9 cellular contexts compared by ENCODE assay signal in the genomic region with DNA sequence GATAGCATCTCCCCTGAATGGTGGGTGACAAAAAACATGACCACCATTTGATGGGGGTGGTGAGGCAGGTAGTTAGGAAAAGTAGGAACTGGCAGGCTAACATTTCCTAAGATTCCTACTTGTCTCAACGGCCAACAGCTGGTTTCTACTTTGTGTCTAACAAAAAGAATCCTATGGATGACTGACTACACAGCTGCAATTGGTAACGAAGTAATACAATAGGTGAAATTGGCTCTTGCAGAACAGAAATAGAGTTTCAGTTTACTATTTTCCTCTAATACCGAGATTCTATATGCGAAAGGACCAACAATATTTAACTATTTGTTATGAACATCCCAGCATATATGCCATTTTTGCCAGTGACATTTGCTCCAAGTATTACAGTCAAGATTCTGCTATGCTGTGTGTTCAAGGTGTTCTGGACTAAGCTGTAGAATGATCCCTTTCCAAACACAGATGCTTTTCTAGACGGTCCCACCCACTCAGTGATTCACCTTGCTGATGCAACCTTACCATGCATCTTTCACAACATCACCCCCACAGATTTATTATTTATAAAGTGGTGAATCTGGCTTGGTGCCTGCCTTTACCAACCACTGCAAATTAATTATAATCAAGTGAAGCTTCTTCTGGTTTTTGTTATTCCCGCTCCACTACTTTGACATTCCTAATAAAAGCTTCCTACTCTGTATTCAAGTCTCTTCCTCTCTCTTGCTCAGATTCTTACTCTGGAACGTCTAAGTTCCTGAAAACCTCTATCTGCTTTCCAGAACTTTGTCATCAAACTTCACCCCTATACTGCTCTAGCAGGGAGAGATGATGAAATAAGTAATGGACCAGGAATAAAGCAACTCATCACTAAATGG. TPM values are rescaled to one million over a fixed set of nuclear protein-coding genes. Genes with fewer than 3 reads are reported as not detected.
DNase-seq lines count a peak whose midpoint lies in the region; ATAC-seq and TF ChIP-seq lines count a peak whose summit lies in the region.
"Had no signal": no experiment of that assay in that cellular context is flagged by ENCODE, and none has a peak within 500 bp of the region (broad histone marks: within the 10 kb centered on the region; RNA-seq: fewer than 3 reads in every experiment).

No MANE protein-coding gene starts in this region.

- no peak for TF ChIP-seq CTCF in IMR-90 (conservative IDR thresholded peaks at IDR 0.05; ENCODE audit: low read depth, low read length)

- H3K23ac ChIP-seq in IMR-90 (ENCODE audit: low read depth, low read length) (peak overlapping the region; percentile 20; the same call in 1 of the 2 replicates), mesendoderm (ENCODE audit: low read length) (no peak overlapping the region)

- DNase-seq in CD1c-positive myeloid dendritic cell (ENCODE audit: extremely low spot score), result peak; percentile 13
- DNase-seq in IMR-90, result peak; percentile 80
- DNase-seq in adipocyte (ENCODE audit: low read depth), result peak; percentile 62
- peak; percentile 23 for DNase-seq in mesendoderm
- DNase-seq in NCI-H2171 (lab: John Stamatoyannopoulos, UW), result no peak
- no peak for DNase-seq in epidermal melanocyte (ENCODE audit: insufficient read length, low spot score)
- DNase-seq in cardiac septum (ENCODE audit: low spot score), result no peak
- no peak for DNase-seq in medulla oblongata (ENCODE audit: extremely low spot score)
- DNase-seq: occipital lobe had no signal

- H3K27me3 ChIP-seq in IMR-90 (ENCODE audit: control insufficient read depth, insufficient read depth, low read length), result no peaks in the 10 kb centered on the region
- no peaks in the 10 kb centered on the region for H3K27me3 ChIP-seq in adipocyte (replicated peaks; ENCODE audit: control insufficient read depth, insufficient read depth, low read length)
- H3K27me3 ChIP-seq in mesendoderm (ENCODE audit: insufficient read depth, low read length, poor library complexity), result no peaks in the 10 kb centered on the region

- H3K79me2 ChIP-seq in mesendoderm (ENCODE audit: control insufficient read depth, insufficient read depth, low read length), result no peaks in the 10 kb centered on the region

- H3K4me3 ChIP-seq in IMR-90 (ENCODE audit: insufficient read depth, low read depth, low read length), result no peak overlapping the region
- no peak overlapping the region for H3K4me3 ChIP-seq in adipocyte (ENCODE audit: low read length)
- no peak overlapping the region for H3K4me3 ChIP-seq in mesendoderm (ENCODE audit: low read length)

- H3K4me2 ChIP-seq in IMR-90 (ENCODE audit: low read depth, low read length), result no peak overlapping the region
- H3K4me2 ChIP-seq in mesendoderm (ENCODE audit: low read length), result no peak overlapping the region

- no TSS peak for BruUV-seq in IMR-90 (replicated peaks; lab: Mats Ljungman, UMichigan)

- H2BK20ac ChIP-seq in IMR-90 (ENCODE audit: low read depth, low read length), result peak overlapping the region; percentile 43; the same call in 1 of the 2 replicates

- H3K27ac ChIP-seq in IMR-90 (ENCODE audit: insufficient read depth, low read length) (peak overlapping the region; percentile 44; the same call in 1 of the 2 replicates), mesendoderm (ENCODE audit: low read depth, low read length) (no peak overlapping the region)

- H3K4me1 ChIP-seq in IMR-90 (ENCODE audit: control insufficient read depth, insufficient read depth, low read length) (peaks cover 7% of the 10 kb centered on the region), adipocyte (ENCODE audit: control insufficient read depth, insufficient read depth, low read length) (peaks cover 27% of the 10 kb centered on the region), mesendoderm (ENCODE audit: control insufficient read depth, low read depth, low read length) (no peaks in the 10 kb centered on the region)

- peak overlapping the region; percentile 68; the same call in 1 of the 2 replicates for H2BK120ac ChIP-seq in IMR-90 (ENCODE audit: low read depth, low read length)
- H2BK120ac ChIP-seq in mesendoderm (ENCODE audit: low read depth, low read length), result no peak overlapping the region

- H3K79me1 ChIP-seq in IMR-90 (ENCODE audit: low read depth in 1 of 2, low read length in 2 of 2), result peaks cover 10 to 12% of the 10 kb centered on the region in 2 experiments; a peak in 3 of 4 replicates
- no peaks in the 10 kb centered on the region for H3K79me1 ChIP-seq in mesendoderm (ENCODE audit: low read length)

- H4K91ac ChIP-seq in IMR-90 (ENCODE audit: insufficient read depth, low read depth, low read length), result peak overlapping the region; percentile 42; the same call in 1 of the 2 replicates

- peak overlapping the region; percentile 43 for H2BK5ac ChIP-seq in IMR-90 (ENCODE audit: low read depth, low read length, poor library complexity, severe bottlenecking)
- no peak overlapping the region for H2BK5ac ChIP-seq in mesendoderm (ENCODE audit: low read length)

- dilution Hi-C loops in IMR-90 (cut with HindIII; ENCODE audit: low sequenced_read_pairs, unreplicated experiment), result no loop called here

- no peak for TF ChIP-seq POLR2A in IMR-90 (IDR thresholded peaks at IDR 0.05; ENCODE audit: low read depth, low read length)

- peaks cover 7% of the 10 kb centered on the region; the same call in 1 of the 2 replicates for H3K9me1 ChIP-seq in IMR-90 (ENCODE audit: insufficient read depth, low read length)

- CTCF ChIA-PET in IMR-90 (lab: Yijun Ruan, JAX), result interaction anchor here (0.6 to 1.6 kb wide), 4 partner anchors 8 to 31 kb away, joined by 3 to 5 read pairs (median 4); no protein-coding TSS in a partner anchor

- POLR2A ChIA-PET in IMR-90 (lab: Charles Lee; ENCODE audit: unreplicated experiment), result no interaction called here

- no peak overlapping the region for H3K56ac ChIP-seq in IMR-90 (ENCODE audit: extremely low read depth, insufficient read depth, low read length)
- no peak overlapping the region for H3K56ac ChIP-seq in mesendoderm (ENCODE audit: low read length)

- intact Hi-C loops in IMR-90 (cut with micrococcal nuclease), result no loop called here
- intact Hi-C loops in cardiac septum (cut with DNase I), result no loop called here

- H3K18ac ChIP-seq in IMR-90 (ENCODE audit: low read depth, low read length), result peak overlapping the region; percentile 65; the same call in 1 of the 2 replicates
- no peak overlapping the region for H3K18ac ChIP-seq in mesendoderm (ENCODE audit: low read length)

- H3K36me3 ChIP-seq in IMR-90 (ENCODE audit: control insufficient read depth, insufficient read depth, low read length), result peaks cover 11% of the 10 kb centered on the region; the same call in 1 of the 2 replicates
- peaks cover 41% of the 10 kb centered on the region for H3K36me3 ChIP-seq in adipocyte (ENCODE audit: control insufficient read depth, insufficient read depth, low read length, severe bottlenecking)
- H3K36me3 ChIP-seq in mesendoderm (ENCODE audit: control insufficient read depth, insufficient read depth, low read length), result no peaks in the 10 kb centered on the region

- peak overlapping the region; percentile 30; the same call in 1 of the 2 replicates for H3K14ac ChIP-seq in IMR-90 (replicated peaks; ENCODE audit: low read depth, low read length)

- H2AFZ ChIP-seq in IMR-90 (replicated peaks; ENCODE audit: low read length, poor library complexity), result no peak overlapping the region

- no peak overlapping the region for H2BK15ac ChIP-seq in IMR-90 (ENCODE audit: low read depth, low read length)
- H2BK15ac ChIP-seq in mesendoderm (replicated peaks; ENCODE audit: low read depth), result no peak overlapping the region

- H4K8ac ChIP-seq in IMR-90 (ENCODE audit: low read depth in 2 of 2, low read length in 2 of 2) (peak overlapping the region in 1 of 2 experiments; percentile 27; a peak in 1 of 4 replicates), mesendoderm (ENCODE audit: low read depth, low read length) (no peak overlapping the region)

- no CpG with 5 or more reads among the region's 7 CpGs for WGBS in IMR-90 (ENCODE audit: extremely low coverage in 2 of 2, insufficient read length in 1 of 2), 2 experiments
- WGBS in mesendoderm (ENCODE audit: extremely low coverage, insufficient coverage, low lambda C conversion rate), result no CpG with 5 or more reads among the region's 7 CpGs

- H4K5ac ChIP-seq in IMR-90 (ENCODE audit: low read depth, low read length), result no peak overlapping the region
- no peak overlapping the region for H4K5ac ChIP-seq in mesendoderm (ENCODE audit: low read length)

- H3K4ac ChIP-seq in IMR-90 (ENCODE audit: low read depth, low read length), result peak overlapping the region; percentile 48; the same call in 1 of the 2 replicates
- no peak overlapping the region for H3K4ac ChIP-seq in mesendoderm (ENCODE audit: low read depth, low read length)

- no peak for TF ChIP-seq RAD21 in IMR-90 (IDR thresholded peaks at IDR 0.05; ENCODE audit: low read length)

- no peak overlapping the region for H2AK9ac ChIP-seq in IMR-90 (replicated peaks; ENCODE audit: low read depth, low read length, poor library complexity)

- H2AK5ac ChIP-seq in IMR-90 (ENCODE audit: low read depth, low read length), result peak overlapping the region; percentile 26; the same call in 1 of the 2 replicates
- no peak overlapping the region for H2AK5ac ChIP-seq in mesendoderm (ENCODE audit: low read length)

- H3K9ac ChIP-seq in IMR-90 (ENCODE audit: low read depth, low read length), result no peak overlapping the region
- no peak overlapping the region for H3K9ac ChIP-seq in adipocyte (ENCODE audit: low read length)
- no peak overlapping the region for H3K9ac ChIP-seq in mesendoderm (ENCODE audit: low read length)

- peak; percentile 71 for ATAC-seq in IMR-90 (ENCODE audit: low read depth)

- H4K20me1 ChIP-seq in IMR-90 (ENCODE audit: insufficient read depth, low read length), result no peaks in the 10 kb centered on the region

- in situ Hi-C loops in IMR-90 (cut with MboI; ENCODE audit: low sequenced_read_pairs), result no loop called here

- H3K9me3 ChIP-seq in IMR-90 (ENCODE audit: control insufficient read depth, insufficient read depth, low read length), result no peaks in the 10 kb centered on the region
- H3K9me3 ChIP-seq in adipocyte (ENCODE audit: control insufficient read depth, low read length), result no peaks in the 10 kb centered on the region

RNA-seq across cellular contexts. Expression of gene BBIP1, which starts 16.8 kb away (rescaled TPM):
- total RNA-seq in IMR-90 (2012; rRNA removed), result 17.4 and 21.7 TPM in 2 replicates
- 14.4 and 19.9 TPM in 2 replicates for polyA plus RNA-seq in IMR-90 (2012; rRNA removed)
- 1.6 and 2.9 TPM in 2 replicates for polyA plus RNA-seq in IMR-90 (2012; cell fraction: cytosol; rRNA removed)
- 2.9 and 37.6 TPM in 2 replicates for polyA plus RNA-seq in IMR-90 (2012; cell fraction: nucleus; rRNA removed; ENCODE audit: low replicate concordance)
- polyA plus RNA-seq in mesendoderm (2013, experiment 1 of 2), result 22.2 TPM
- polyA plus RNA-seq in mesendoderm (2013, experiment 2 of 2), result 22.0 TPM
- 31.1 TPM for total RNA-seq in cardiac septum

RNA-seq across cellular contexts. Expression of gene SHOC2, which starts 17.2 kb away (rescaled TPM):
- 47.5 TPM in 2 replicates for total RNA-seq in IMR-90 (2012; rRNA removed)
- polyA plus RNA-seq in IMR-90 (2012; rRNA removed), result 10.8 and 13.4 TPM in 2 replicates
- 2.1 and 3.7 TPM in 2 replicates for polyA plus RNA-seq in IMR-90 (2012; cell fraction: cytosol; rRNA removed)
- polyA plus RNA-seq in IMR-90 (2012; cell fraction: nucleus; rRNA removed; ENCODE audit: low replicate concordance), result 0.90 and 10.5 TPM in 2 replicates
- polyA plus RNA-seq in mesendoderm (2013, experiment 1 of 2), result 23.7 TPM
- polyA plus RNA-seq in mesendoderm (2013, experiment 2 of 2), result 22.6 TPM
- 51.4 TPM for total RNA-seq in cardiac septum

RNA-seq across cellular contexts. Expression of gene PDCD4, which starts 30.5 kb away (rescaled TPM):
- total RNA-seq in IMR-90 (2012; rRNA removed) (10.9 and 46.9 TPM in 2 replicates), cardiac septum (42.0 TPM)
- 42.7 and 49.7 TPM in 2 replicates for polyA plus RNA-seq in IMR-90 (2012; rRNA removed)
- 4.3 and 6.9 TPM in 2 replicates for polyA plus RNA-seq in IMR-90 (2012; cell fraction: cytosol; rRNA removed)
- 1.7 and 24.9 TPM in 2 replicates for polyA plus RNA-seq in IMR-90 (2012; cell fraction: nucleus; rRNA removed; ENCODE audit: low replicate concordance)
- polyA plus RNA-seq in mesendoderm (2013, experiment 1 of 2), result 9.4 TPM
- 9.1 TPM for polyA plus RNA-seq in mesendoderm (2013, experiment 2 of 2)

Comparison
In these comparisons a context has a peak if more than half of its experiments do, and no peak if none do; other contexts are left out.
1. DNase-seq: peak in CD1c-positive myeloid dendritic cell (single experiment), IMR-90 (single experiment), adipocyte (single experiment) and mesendoderm (single experiment); none in NCI-H2171 (single experiment), epidermal melanocyte (single experiment), cardiac septum (single experiment) and medulla oblongata (single experiment).